1 cellular context compared by ENCODE assay signal in the genomic region with DNA sequence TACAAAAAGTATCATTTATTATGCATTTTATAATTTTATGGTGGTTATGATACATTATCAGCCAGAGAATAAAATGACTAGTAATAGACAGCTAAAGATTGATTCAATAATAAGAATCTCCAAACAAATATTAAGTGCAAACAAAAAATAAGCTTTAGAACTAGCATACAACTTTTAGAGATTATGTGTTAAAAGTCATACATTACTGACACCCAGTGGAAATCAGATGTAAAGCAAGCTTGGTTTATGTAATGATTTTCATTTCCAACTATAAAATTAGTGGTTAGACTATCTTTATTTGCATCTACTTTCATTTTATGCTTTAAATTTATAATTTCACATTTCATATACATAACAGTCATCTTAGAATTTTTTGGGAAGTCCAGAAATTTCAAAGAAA.
TF ChIP-seq lines count a peak whose summit lies in the region.

No MANE protein-coding gene starts in this region.

TF ChIP-seq in SK-N-SH treated with all-trans-retinoic acid at 6 μM for 48 hours, 23 proteins besides CTCF, POLR2A, EP300 and RAD21 (continued from another document):
- TF ChIP-seq, protein P1, sequence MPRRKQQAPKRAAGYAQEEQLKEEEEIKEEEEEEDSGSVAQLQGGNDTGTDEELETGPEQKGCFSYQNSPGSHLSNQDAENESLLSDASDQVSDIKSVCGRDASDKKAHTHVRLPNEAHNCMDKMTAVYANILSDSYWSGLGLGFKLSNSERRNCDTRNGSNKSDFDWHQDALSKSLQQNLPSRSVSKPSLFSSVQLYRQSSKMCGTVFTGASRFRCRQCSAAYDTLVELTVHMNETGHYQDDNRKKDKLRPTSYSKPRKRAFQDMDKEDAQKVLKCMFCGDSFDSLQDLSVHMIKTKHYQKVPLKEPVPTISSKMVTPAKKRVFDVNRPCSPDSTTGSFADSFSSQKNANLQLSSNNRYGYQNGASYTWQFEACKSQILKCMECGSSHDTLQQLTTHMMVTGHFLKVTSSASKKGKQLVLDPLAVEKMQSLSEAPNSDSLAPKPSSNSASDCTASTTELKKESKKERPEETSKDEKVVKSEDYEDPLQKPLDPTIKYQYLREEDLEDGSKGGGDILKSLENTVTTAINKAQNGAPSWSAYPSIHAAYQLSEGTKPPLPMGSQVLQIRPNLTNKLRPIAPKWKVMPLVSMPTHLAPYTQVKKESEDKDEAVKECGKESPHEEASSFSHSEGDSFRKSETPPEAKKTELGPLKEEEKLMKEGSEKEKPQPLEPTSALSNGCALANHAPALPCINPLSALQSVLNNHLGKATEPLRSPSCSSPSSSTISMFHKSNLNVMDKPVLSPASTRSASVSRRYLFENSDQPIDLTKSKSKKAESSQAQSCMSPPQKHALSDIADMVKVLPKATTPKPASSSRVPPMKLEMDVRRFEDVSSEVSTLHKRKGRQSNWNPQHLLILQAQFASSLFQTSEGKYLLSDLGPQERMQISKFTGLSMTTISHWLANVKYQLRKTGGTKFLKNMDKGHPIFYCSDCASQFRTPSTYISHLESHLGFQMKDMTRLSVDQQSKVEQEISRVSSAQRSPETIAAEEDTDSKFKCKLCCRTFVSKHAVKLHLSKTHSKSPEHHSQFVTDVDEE (CRISPR knock-in tag; IDR thresholded peaks at IDR 0.05): no peak
- TF ChIP-seq PPARA (CRISPR knock-in tag; IDR thresholded peaks at IDR 0.05; ENCODE audit: borderline replicate concordance) (no peak), ZFP3 (CRISPR knock-in tag; IDR thresholded peaks at IDR 0.05) (no peak), CSDC2 (CRISPR knock-in tag; IDR thresholded peaks at IDR 0.05) (no peak), SNAI2 (CRISPR knock-in tag; IDR thresholded peaks at IDR 0.05) (no peak), TOX (CRISPR knock-in tag; IDR thresholded peaks at IDR 0.05; ENCODE audit: borderline replicate concordance) (no peak), OSR1 (CRISPR knock-in tag; IDR thresholded peaks at IDR 0.05) (no peak)
- TF ChIP-seq, protein P2, sequence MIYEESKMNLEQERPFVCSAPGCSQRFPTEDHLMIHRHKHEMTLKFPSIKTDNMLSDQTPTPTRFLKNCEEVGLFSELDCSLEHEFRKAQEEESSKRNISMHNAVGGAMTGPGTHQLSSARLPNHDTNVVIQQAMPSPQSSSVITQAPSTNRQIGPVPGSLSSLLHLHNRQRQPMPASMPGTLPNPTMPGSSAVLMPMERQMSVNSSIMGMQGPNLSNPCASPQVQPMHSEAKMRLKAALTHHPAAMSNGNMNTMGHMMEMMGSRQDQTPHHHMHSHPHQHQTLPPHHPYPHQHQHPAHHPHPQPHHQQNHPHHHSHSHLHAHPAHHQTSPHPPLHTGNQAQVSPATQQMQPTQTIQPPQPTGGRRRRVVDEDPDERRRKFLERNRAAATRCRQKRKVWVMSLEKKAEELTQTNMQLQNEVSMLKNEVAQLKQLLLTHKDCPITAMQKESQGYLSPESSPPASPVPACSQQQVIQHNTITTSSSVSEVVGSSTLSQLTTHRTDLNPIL (CRISPR knock-in tag; IDR thresholded peaks at IDR 0.05; ENCODE audit: low read depth): no peak
